In the genomic region with DNA sequence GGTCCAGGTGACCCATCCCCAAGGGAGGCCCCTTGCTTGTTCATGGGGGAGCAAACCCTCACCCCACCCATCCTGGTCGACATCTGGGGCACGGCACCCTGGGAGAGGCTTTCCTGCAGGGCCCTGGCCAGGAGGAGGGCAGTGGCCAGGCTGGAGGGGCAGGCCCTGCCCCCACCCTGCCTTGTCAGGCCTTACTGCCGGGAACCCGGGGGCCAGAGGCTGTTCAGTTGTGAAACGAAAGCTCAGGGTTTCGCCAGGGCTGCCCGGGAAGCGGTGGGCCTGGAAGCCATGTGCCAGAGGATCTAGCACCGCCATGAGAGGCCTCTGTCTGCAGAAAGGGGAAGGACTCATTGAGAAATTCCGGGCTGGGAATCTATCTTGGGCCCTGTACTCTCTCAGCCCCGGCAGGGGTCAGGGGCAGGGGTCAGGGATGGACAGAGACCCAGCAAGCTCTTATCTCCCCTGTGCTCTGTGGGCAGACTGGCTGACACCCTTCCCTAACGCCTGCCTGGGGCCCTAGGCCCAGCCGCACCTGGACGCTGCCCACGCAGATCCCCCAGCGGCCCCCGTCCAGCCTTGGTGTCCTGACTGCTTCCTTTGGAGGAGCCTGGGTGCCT, we compare ENCODE assay signal across 8 cellular contexts. TPM values are rescaled to one million over a fixed set of nuclear protein-coding genes. Genes with fewer than 3 reads are reported as not detected.
DNase-seq lines count a peak whose midpoint lies in the region; ATAC-seq and TF ChIP-seq lines count a peak whose summit lies in the region.

No MANE protein-coding gene starts in this region.

- peak overlapping the region; percentile 24; the same call in 1 of the 2 replicates for H3K4me2 ChIP-seq in DOHH2 (ENCODE audit: low read length)

- peak in 4 of 5 donors; percentile 0 to 16 (median 9) for DNase-seq in T-helper 1 cell
- DNase-seq in fibroblast of pulmonary artery (ENCODE audit: low read depth) = peak; percentile 48
- no peak for DNase-seq in prostate gland (ENCODE audit: low spot score)
- DNase-seq in NCI-H2171 (lab: John Stamatoyannopoulos, UW) = no peak
- no peak for DNase-seq in GM20000 (ENCODE audit: low spot score)
- no peak for DNase-seq in NCI-H446 treated with DMSO at 0.1 percent for 48 hours (lab: John Stamatoyannopoulos, UW)

- WGBS in prostate gland = 69% methylated on average over 16 of the region's 17 CpGs

- H3K4me3 ChIP-seq in DOHH2 (ENCODE audit: low read length) (no peak overlapping the region), fibroblast of pulmonary artery (replicated peaks; ENCODE audit: low read depth, low read length) (no peak overlapping the region), prostate gland (no peak overlapping the region)

- H3F3A ChIP-seq in DOHH2 (ENCODE audit: control insufficient read depth, insufficient read depth) = peaks cover 23% of the 10 kb centered on the region

- TF ChIP-seq POLR2A in prostate gland (IDR thresholded peaks at IDR 0.05) = no peak

- ATAC-seq in HG02642 (IDR thresholded peaks at IDR 0.05; ENCODE audit: poor library complexity, unreplicated experiment) = no peak

- H3K36me3 ChIP-seq in DOHH2 (ENCODE audit: control insufficient read depth, low read length) = peaks cover 30% of the 10 kb centered on the region
- H3K36me3 ChIP-seq in prostate gland = peaks cover 7 to 12% of the 10 kb centered on the region in 2 donors

- H3K9me3 ChIP-seq in DOHH2 (ENCODE audit: control insufficient read depth, insufficient read depth, low read length) = no peaks in the 10 kb centered on the region
- H3K9me3 ChIP-seq in prostate gland = no peaks in the 10 kb centered on the region

- H3K27me3 ChIP-seq in DOHH2 (ENCODE audit: control insufficient read depth, low read length) (no peaks in the 10 kb centered on the region), prostate gland (replicated peaks; ENCODE audit: insufficient read depth) (no peaks in the 10 kb centered on the region)

- peaks cover 30% of the 10 kb centered on the region for H3K79me2 ChIP-seq in DOHH2 (ENCODE audit: control insufficient read depth, low read length)

- H3K27ac ChIP-seq in DOHH2 (ENCODE audit: low read depth, low read length) (no peak overlapping the region), prostate gland (peak overlapping the region; percentile 92 to 99)

- intact Hi-C loops in prostate gland (cut with DNase I) = loop anchor here (5.0 kb wide), 1 partner anchor 40 kb away; no protein-coding TSS in a partner anchor

- TF ChIP-seq CTCF in DOHH2 (IDR thresholded peaks at IDR 0.05; ENCODE audit: low read depth, low read length, poor library complexity, severe bottlenecking) (no peak), fibroblast of pulmonary artery (IDR thresholded peaks at IDR 0.05; ENCODE audit: low read length, missing control alignments) (no peak), prostate gland (IDR thresholded peaks at IDR 0.05) (no peak), GM20000 (IDR thresholded peaks at IDR 0.05; ENCODE audit: extremely low read depth, missing control alignments) (no peak)

- H4K20me1 ChIP-seq in DOHH2 (ENCODE audit: control insufficient read depth, insufficient read depth, low read depth, low read length) = peaks cover 15% of the 10 kb centered on the region

- H3K4me1 ChIP-seq in DOHH2 (ENCODE audit: control insufficient read depth, low read length) (peaks cover 67% of the 10 kb centered on the region), prostate gland (replicated peaks) (peaks cover 13% of the 10 kb centered on the region)

- no peaks in the 10 kb centered on the region for H3K9me2 ChIP-seq in DOHH2 (replicated peaks; ENCODE audit: control insufficient read depth, low read length)

RNA-seq across cellular contexts. Expression of a gene that starts 6.3 kb away (rescaled TPM):
- total RNA-seq in prostate gland = 100 to 1,000 TPM; 126 to 183 TPM

RNA-seq across cellular contexts. Expression of a gene that starts 45.7 kb away (rescaled TPM):
- total RNA-seq in prostate gland = under 1 TPM in 1 of 2 donors, not detected in 1; 0.68 TPM

RNA-seq across cellular contexts. Expression of a gene that starts 48.4 kb away (rescaled TPM):
- total RNA-seq in prostate gland = 10 to 100 TPM; 55.1 to 70.1 TPM

RNA-seq across cellular contexts. Expression of a gene that starts 48.6 kb away (rescaled TPM):
- 10 to 100 TPM; 26.1 to 33.6 TPM for total RNA-seq in prostate gland

Comparison
In these comparisons a context has a peak if more than half of its experiments do, and no peak if none do; other contexts are left out.
1. DNase-seq: peak in T-helper 1 cell (4 of 5) and fibroblast of pulmonary artery (single experiment); none in prostate gland (single experiment), NCI-H2171 (single experiment), GM20000 (single experiment) and NCI-H446 treated with DMSO at 0.1 percent for 48 hours (single experiment).